Comparison of ENCODE assay signal across 2 cellular contexts in the genomic region with DNA sequence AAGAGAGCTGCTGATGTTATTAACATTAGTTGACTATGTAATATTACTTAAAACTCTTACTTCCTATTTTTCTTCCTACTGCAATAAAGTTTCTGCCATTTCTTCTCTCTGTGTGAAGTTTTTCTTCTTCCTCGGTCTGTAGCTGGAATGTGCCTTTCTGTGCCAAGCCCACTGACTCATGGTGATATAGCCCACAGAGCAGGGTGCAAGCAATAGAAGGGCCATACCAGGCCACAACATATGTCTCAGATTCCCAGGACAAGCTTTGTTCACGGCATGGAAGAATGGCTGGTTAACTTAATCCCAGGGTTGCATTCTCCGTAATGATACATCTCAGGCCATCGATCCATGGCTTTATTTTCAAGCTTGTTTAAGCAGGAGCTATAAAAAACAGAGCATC.
TF ChIP-seq lines count a peak whose summit lies in the region.

No MANE protein-coding gene starts in this region.

TF ChIP-seq in IMR-90, 13 proteins besides CTCF, POLR2A, EP300 and RAD21 (continued from another document):
- TF ChIP-seq CEBPB (IDR thresholded peaks at IDR 0.05; ENCODE audit: low read depth, low read length) (no peak), BHLHE40 (IDR thresholded peaks at IDR 0.05; ENCODE audit: low read depth, low read length) (no peak), CHD1 (IDR thresholded peaks at IDR 0.05; ENCODE audit: low read depth, low read length) (no peak), MAFK (IDR thresholded peaks at IDR 0.05; ENCODE audit: low read depth, low read length) (no peak), RCOR1 (IDR thresholded peaks at IDR 0.05; ENCODE audit: insufficient replicate concordance, low read length) (no peak), MXI1 (IDR thresholded peaks at IDR 0.05; ENCODE audit: borderline replicate concordance, low read depth, low read length) (no peak), MAZ (IDR thresholded peaks at IDR 0.05; ENCODE audit: borderline replicate concordance, low read depth, low read length) (no peak), NFE2L2 (IDR thresholded peaks at IDR 0.05; ENCODE audit: low read depth, low read length) (no peak), FOS (IDR thresholded peaks at IDR 0.05; ENCODE audit: low read depth, low read length) (no peak)
- TF ChIP-seq, protein P1, sequence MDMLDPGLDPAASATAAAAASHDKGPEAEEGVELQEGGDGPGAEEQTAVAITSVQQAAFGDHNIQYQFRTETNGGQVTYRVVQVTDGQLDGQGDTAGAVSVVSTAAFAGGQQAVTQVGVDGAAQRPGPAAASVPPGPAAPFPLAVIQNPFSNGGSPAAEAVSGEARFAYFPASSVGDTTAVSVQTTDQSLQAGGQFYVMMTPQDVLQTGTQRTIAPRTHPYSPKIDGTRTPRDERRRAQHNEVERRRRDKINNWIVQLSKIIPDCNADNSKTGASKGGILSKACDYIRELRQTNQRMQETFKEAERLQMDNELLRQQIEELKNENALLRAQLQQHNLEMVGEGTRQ (IDR thresholded peaks at IDR 0.05; ENCODE audit: low read depth, low read length), result no peak
- TF ChIP-seq, protein P2, sequence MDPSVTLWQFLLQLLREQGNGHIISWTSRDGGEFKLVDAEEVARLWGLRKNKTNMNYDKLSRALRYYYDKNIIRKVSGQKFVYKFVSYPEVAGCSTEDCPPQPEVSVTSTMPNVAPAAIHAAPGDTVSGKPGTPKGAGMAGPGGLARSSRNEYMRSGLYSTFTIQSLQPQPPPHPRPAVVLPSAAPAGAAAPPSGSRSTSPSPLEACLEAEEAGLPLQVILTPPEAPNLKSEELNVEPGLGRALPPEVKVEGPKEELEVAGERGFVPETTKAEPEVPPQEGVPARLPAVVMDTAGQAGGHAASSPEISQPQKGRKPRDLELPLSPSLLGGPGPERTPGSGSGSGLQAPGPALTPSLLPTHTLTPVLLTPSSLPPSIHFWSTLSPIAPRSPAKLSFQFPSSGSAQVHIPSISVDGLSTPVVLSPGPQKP (IDR thresholded peaks at IDR 0.05; ENCODE audit: borderline replicate concordance, low read depth, low read length), result no peak

TF ChIP-seq in HEK293T, 16 proteins besides CTCF, POLR2A, EP300 and RAD21 (continued from another document):
- TF ChIP-seq NFRKB (IDR thresholded peaks at IDR 0.05), result no peak
- TF ChIP-seq HDGF (IDR thresholded peaks at IDR 0.05; ENCODE audit: borderline replicate concordance), result no peak
- TF ChIP-seq ELF4 (IDR thresholded peaks at IDR 0.05), result no peak
- no peak for TF ChIP-seq SUZ12 (IDR thresholded peaks at IDR 0.05)
- TF ChIP-seq SP1 (IDR thresholded peaks at IDR 0.05), result no peak
- TF ChIP-seq L3MBTL2 (conservative IDR thresholded peaks at IDR 0.05), result no peak
- TF ChIP-seq, protein P3, sequence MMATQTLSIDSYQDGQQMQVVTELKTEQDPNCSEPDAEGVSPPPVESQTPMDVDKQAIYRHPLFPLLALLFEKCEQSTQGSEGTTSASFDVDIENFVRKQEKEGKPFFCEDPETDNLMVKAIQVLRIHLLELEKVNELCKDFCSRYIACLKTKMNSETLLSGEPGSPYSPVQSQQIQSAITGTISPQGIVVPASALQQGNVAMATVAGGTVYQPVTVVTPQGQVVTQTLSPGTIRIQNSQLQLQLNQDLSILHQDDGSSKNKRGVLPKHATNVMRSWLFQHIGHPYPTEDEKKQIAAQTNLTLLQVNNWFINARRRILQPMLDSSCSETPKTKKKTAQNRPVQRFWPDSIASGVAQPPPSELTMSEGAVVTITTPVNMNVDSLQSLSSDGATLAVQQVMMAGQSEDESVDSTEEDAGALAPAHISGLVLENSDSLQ (IDR thresholded peaks at IDR 0.05), result no peak
- TF ChIP-seq CTBP1 (IDR thresholded peaks at IDR 0.05; ENCODE audit: borderline replicate concordance), result no peak
- TF ChIP-seq TARDBP (IDR thresholded peaks at IDR 0.05), result no peak
TF ChIP-seq in HEK293T: peak in this region for 0.
